Comparison of ENCODE assay signal across 8 cellular contexts in genomic region chr19:43510713-43511112, GRCh38. TPM values are rescaled to one million over a fixed set of nuclear protein-coding genes. Genes with fewer than 3 reads are reported as not detected.
"Had no signal": no experiment of that assay in that cellular context is flagged by ENCODE, and none has a peak within 500 bp of the region (broad histone marks: within the 10 kb centered on the region; RNA-seq: fewer than 3 reads in every experiment).

No MANE protein-coding gene starts in this region.

- H3K27ac ChIP-seq: GM23248 had no signal

- H3K9me3 ChIP-seq: HAP-1 had no signal

- H3K4me3 ChIP-seq: GM23248, HAP-1, K562 had no signal

- DNase-seq: GM23248, GOT3, H7, IMR-90 had no signal

- ATAC-seq: HCT116, K562 had no signal

- H3K4me1 ChIP-seq: HAP-1 had no signal

RNA-seq across cellular contexts. Expression of gene ZNF575, which starts 22.3 kb away (rescaled TPM):
- total RNA-seq: H4, H7, IMR-90 had no signal

RNA-seq across cellular contexts. Expression of gene LYPD3, which starts 45.3 kb away (rescaled TPM):
- total RNA-seq: GM23248, H7 had no signal
